ENCODE assay signal across 2 cellular contexts in the genomic region with DNA sequence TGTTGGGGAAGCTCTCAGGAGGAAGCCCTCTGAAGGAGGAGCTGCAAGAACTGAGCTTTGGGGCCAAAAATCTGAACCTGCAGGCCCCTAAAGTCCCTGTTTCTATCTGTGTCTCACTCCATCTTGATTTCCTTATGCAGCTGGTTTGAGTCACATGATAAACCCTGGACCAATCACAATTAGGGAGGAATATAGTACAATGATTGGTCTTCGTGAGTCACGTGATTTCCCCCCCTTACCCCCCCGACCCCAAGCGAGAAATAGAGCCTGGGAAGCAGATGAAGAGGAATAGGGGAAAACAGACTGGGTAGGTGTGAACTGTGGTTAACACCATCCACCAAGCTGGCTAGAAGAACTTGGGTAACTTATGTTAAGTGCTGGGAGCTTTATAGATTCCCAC.
TF ChIP-seq lines count a peak whose summit lies in the region.

No MANE protein-coding gene starts in this region.

TF ChIP-seq in HEK293T, 16 proteins besides CTCF, POLR2A, EP300 and RAD21:
- TF ChIP-seq PKNOX1 (IDR thresholded peaks at IDR 0.05) = no peak
- TF ChIP-seq L3MBTL2 (conservative IDR thresholded peaks at IDR 0.05) = peak; percentile 50; the same call in 1 of the 2 replicates

TF ChIP-seq in H1, 55 proteins besides CTCF, POLR2A, EP300 and RAD21:
- TF ChIP-seq, protein P1, sequence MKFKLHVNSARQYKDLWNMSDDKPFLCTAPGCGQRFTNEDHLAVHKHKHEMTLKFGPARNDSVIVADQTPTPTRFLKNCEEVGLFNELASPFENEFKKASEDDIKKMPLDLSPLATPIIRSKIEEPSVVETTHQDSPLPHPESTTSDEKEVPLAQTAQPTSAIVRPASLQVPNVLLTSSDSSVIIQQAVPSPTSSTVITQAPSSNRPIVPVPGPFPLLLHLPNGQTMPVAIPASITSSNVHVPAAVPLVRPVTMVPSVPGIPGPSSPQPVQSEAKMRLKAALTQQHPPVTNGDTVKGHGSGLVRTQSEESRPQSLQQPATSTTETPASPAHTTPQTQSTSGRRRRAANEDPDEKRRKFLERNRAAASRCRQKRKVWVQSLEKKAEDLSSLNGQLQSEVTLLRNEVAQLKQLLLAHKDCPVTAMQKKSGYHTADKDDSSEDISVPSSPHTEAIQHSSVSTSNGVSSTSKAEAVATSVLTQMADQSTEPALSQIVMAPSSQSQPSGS (IDR thresholded peaks at IDR 0.05; ENCODE audit: low read length) = no peak
- no peak for TF ChIP-seq CTBP2 (IDR thresholded peaks at IDR 0.05; ENCODE audit: borderline replicate concordance, insufficient read depth, insufficient read length, low read length)
- peak; percentile 6; the same call in 1 of the 2 replicates for TF ChIP-seq ATF3 (IDR thresholded peaks at IDR 0.05; ENCODE audit: insufficient read depth, low read depth, low read length)
- no peak for TF ChIP-seq PHF8 (conservative IDR thresholded peaks at IDR 0.05; ENCODE audit: low read depth, low read length)
- no peak for TF ChIP-seq KDM1A (IDR thresholded peaks at IDR 0.05; ENCODE audit: borderline replicate concordance, low read length)
- TF ChIP-seq KDM5A (IDR thresholded peaks at IDR 0.05; ENCODE audit: low read length) = no peak
- TF ChIP-seq USF2 (IDR thresholded peaks at IDR 0.05; ENCODE audit: low read length) = peak; percentile 68
- TF ChIP-seq CREB1 (IDR thresholded peaks at IDR 0.05) = no peak
- TF ChIP-seq NRF1 (IDR thresholded peaks at IDR 0.05; ENCODE audit: low read depth, low read length) = no peak
- TF ChIP-seq YY1 (IDR thresholded peaks at IDR 0.05; ENCODE audit: low read depth, low read length) = no peak
